Comparison of ENCODE assay signal across 14 cellular contexts in genomic region chr14:31084385-31084784, GRCh38. TPM values are rescaled to one million over a fixed set of nuclear protein-coding genes. Genes with fewer than 3 reads are reported as not detected.
DNase-seq lines count a peak whose midpoint lies in the region; ATAC-seq and TF ChIP-seq lines count a peak whose summit lies in the region.
"Had no signal": no experiment of that assay in that cellular context is flagged by ENCODE, and none has a peak within 500 bp of the region (broad histone marks: within the 10 kb centered on the region; RNA-seq: fewer than 3 reads in every experiment).

No MANE protein-coding gene starts in this region.

- TF ChIP-seq POLR2A in suprapubic skin (IDR thresholded peaks at IDR 0.05): no peak

- CTCF ChIA-PET in CD8-positive, alpha-beta T cell (lab: Charles Lee): no interaction called here

- no peaks in the 10 kb centered on the region for H3K27me3 Mint-ChIP-seq in progenitor cell of endocrine pancreas
- no peaks in the 10 kb centered on the region for H3K27me3 Mint-ChIP-seq in CD8-positive, alpha-beta T cell (ENCODE audit: low read depth)
- H3K27me3 Mint-ChIP-seq: dendritic cell treated with granulocyte-macrophage colony-stimulating factor and Interleukin-4, amounts not matched to agents 40 ng/mL and 50 ng/mL, for 4 days; type B pancreatic cell had no signal

- H3K36me3 ChIP-seq in suprapubic skin: peaks cover 9% of the 10 kb centered on the region
- no peaks in the 10 kb centered on the region for H3K36me3 ChIP-seq in CD8-positive, alpha-beta T cell (ENCODE audit: insufficient read depth, low read length)

- H3K4me3 Mint-ChIP-seq in progenitor cell of endocrine pancreas (ENCODE audit: low read depth): no peak overlapping the region
- no peak overlapping the region for H3K4me3 Mint-ChIP-seq in CD8-positive, alpha-beta T cell
- H3K4me3 Mint-ChIP-seq: dendritic cell treated with granulocyte-macrophage colony-stimulating factor and Interleukin-4, amounts not matched to agents 40 ng/mL and 50 ng/mL, for 4 days; type B pancreatic cell had no signal

- no peak for TF ChIP-seq EP300 in suprapubic skin (IDR thresholded peaks at IDR 0.05)

- H3K27ac ChIP-seq in suprapubic skin: no peak overlapping the region
- H3K27ac ChIP-seq in CD8-positive, alpha-beta T cell (ENCODE audit: low read depth, low read length): no peak overlapping the region

- no peaks in the 10 kb centered on the region for H3K4me1 ChIP-seq in suprapubic skin
- H3K4me1 ChIP-seq in CD8-positive, alpha-beta T cell (ENCODE audit: insufficient read depth, low read length): no peaks in the 10 kb centered on the region

- H3K27ac Mint-ChIP-seq in progenitor cell of endocrine pancreas: peak overlapping the region; percentile 77
- no peak overlapping the region for H3K27ac Mint-ChIP-seq in CD8-positive, alpha-beta T cell
- H3K27ac Mint-ChIP-seq: dendritic cell treated with granulocyte-macrophage colony-stimulating factor and Interleukin-4, amounts not matched to agents 40 ng/mL and 50 ng/mL, for 4 days; type B pancreatic cell had no signal

- H3K9me3 ChIP-seq in suprapubic skin: no peaks in the 10 kb centered on the region
- no peaks in the 10 kb centered on the region for H3K9me3 ChIP-seq in CD8-positive, alpha-beta T cell (ENCODE audit: low read length)

- intact Hi-C loops in Right ventricle myocardium inferior (cut with DNase I): no loop called here
- intact Hi-C loops in CD8-positive, alpha-beta T cell (cut with DNase I, micrococcal nuclease): no loop called here

- H3K4me1 Mint-ChIP-seq in progenitor cell of endocrine pancreas (ENCODE audit: low read depth): peaks cover 4% of the 10 kb centered on the region
- no peaks in the 10 kb centered on the region for H3K4me1 Mint-ChIP-seq in CD8-positive, alpha-beta T cell (ENCODE audit: low read depth)

- peak; percentile 86 for DNase-seq in NAMALWA (ENCODE audit: low spot score)
- no peak for DNase-seq in progenitor cell of endocrine pancreas (ENCODE audit: low spot score, unreplicated experiment)
- no peak for DNase-seq in Right ventricle myocardium inferior (ENCODE audit: missing footprints)
- no peak for DNase-seq in suprapubic skin (ENCODE audit: low spot score in 2 of 2)
- no peak for DNase-seq in CD8-positive, alpha-beta T cell
- DNase-seq: activated T-cell treated with anti-CD3 and anti-CD28 coated beads, Interleukin-2, amount 50 U/mL, for 48 hours; GDM1; NCI-H345; stimulated activated CD4-positive, alpha-beta T cell treated with anti-CD3 and anti-CD28 coated beads, Interleukin-4, amount 100 ng/mL, for 24 hours had no signal

- no peaks in the 10 kb centered on the region for H3K36me3 Mint-ChIP-seq in progenitor cell of endocrine pancreas (ENCODE audit: insufficient read depth)
- peaks cover 33% of the 10 kb centered on the region for H3K36me3 Mint-ChIP-seq in CD8-positive, alpha-beta T cell

- H3K9me3 Mint-ChIP-seq in progenitor cell of endocrine pancreas (ENCODE audit: low read depth): no peaks in the 10 kb centered on the region
- no peaks in the 10 kb centered on the region for H3K9me3 Mint-ChIP-seq in CD8-positive, alpha-beta T cell
- H3K9me3 Mint-ChIP-seq: dendritic cell treated with granulocyte-macrophage colony-stimulating factor and Interleukin-4, amounts not matched to agents 40 ng/mL and 50 ng/mL, for 4 days; type B pancreatic cell had no signal

- no peaks in the 10 kb centered on the region for H3K27me3 ChIP-seq in suprapubic skin
- no peaks in the 10 kb centered on the region for H3K27me3 ChIP-seq in CD8-positive, alpha-beta T cell (ENCODE audit: insufficient read depth, low read length)

- TF ChIP-seq CTCF in progenitor cell of endocrine pancreas (IDR thresholded peaks at IDR 0.05; ENCODE audit: unreplicated experiment) (peak; percentile 18), suprapubic skin (IDR thresholded peaks at IDR 0.05) (no peak)
- no peak for TF ChIP-seq CTCF in CD8-positive, alpha-beta T cell (IDR thresholded peaks at IDR 0.05)

- H3K4me3 ChIP-seq in suprapubic skin: no peak overlapping the region
- H3K4me3 ChIP-seq in CD8-positive, alpha-beta T cell (ENCODE audit: low read depth, low read length): no peak overlapping the region

- WGBS in suprapubic skin: 89% methylated on average over 5 of the region's 5 CpGs

- ATAC-seq in GM19023 (IDR thresholded peaks at IDR 0.05; ENCODE audit: unreplicated experiment) (peak; percentile 78), HG02571 (IDR thresholded peaks at IDR 0.05; ENCODE audit: unreplicated experiment) (peak; percentile 64), HG02588 (IDR thresholded peaks at IDR 0.05; ENCODE audit: unreplicated experiment) (no peak), Right ventricle myocardium inferior (no peak)
- ATAC-seq in CD8-positive, alpha-beta T cell: no peak

- POLR2A ChIA-PET in CD8-positive, alpha-beta T cell (lab: Charles Lee): no interaction called here

RNA-seq across cellular contexts. Expression of gene STRN3, which starts 58.2 kb away (rescaled TPM):
- total RNA-seq in progenitor cell of endocrine pancreas: 46.7 and 54.8 TPM in 2 replicates
- 48.4 TPM for total RNA-seq in Right ventricle myocardium inferior
- 10 to 100 TPM; 21.5 to 50.0 (median 29.5) TPM for total RNA-seq in suprapubic skin
- 10 to 100 TPM in 1 of 2 experiments, 1 to 10 TPM in 1; 9.4 to 10.8 TPM for total RNA-seq in CD8-positive, alpha-beta T cell

RNA-seq across cellular contexts. Expression of gene AP4S1, which starts 58.9 kb away (rescaled TPM):
- 12.0 and 12.9 TPM in 2 replicates for total RNA-seq in progenitor cell of endocrine pancreas
- 6.5 TPM for total RNA-seq in Right ventricle myocardium inferior
- total RNA-seq in suprapubic skin: 1 to 10 TPM; 4.5 to 7.4 (median 5.2) TPM
- total RNA-seq in CD8-positive, alpha-beta T cell: 10 to 100 TPM; 11.2 to 11.4 TPM

Comparison
In these comparisons a context has a peak if more than half of its experiments do, and no peak if none do; other contexts are left out.
1. ATAC-seq: peak in GM19023 (single experiment) and HG02571 (single experiment); none in HG02588 (single experiment), Right ventricle myocardium inferior (single experiment) and CD8-positive, alpha-beta T cell (single experiment).